ENCODE assay signal across 15 cellular contexts in genomic region chr14:104967144-104967413, GRCh38. TPM values are rescaled to one million over a fixed set of nuclear protein-coding genes. Genes with fewer than 3 reads are reported as not detected.
DNase-seq lines count a peak whose midpoint lies in the region; ATAC-seq and TF ChIP-seq lines count a peak whose summit lies in the region.
"Had no signal": no experiment of that assay in that cellular context is flagged by ENCODE, and none has a peak within 500 bp of the region (broad histone marks: within the 10 kb centered on the region; RNA-seq: fewer than 3 reads in every experiment).

No MANE protein-coding gene starts in this region.

- TF ChIP-seq CTCF in Calu3 (IDR thresholded peaks at IDR 0.05; ENCODE audit: unreplicated experiment) (no peak), mammary epithelial cell (conservative IDR thresholded peaks at IDR 0.05 in 1 of 2, IDR thresholded peaks at IDR 0.05 in 1 of 2; ENCODE audit: extremely low read depth in 1 of 2, insufficient read depth in 1 of 2, low read depth in 1 of 2, low read length in 2 of 2) (no peak)

- H3K79me2 ChIP-seq in mammary epithelial cell (ENCODE audit: insufficient read depth, low read length), result peaks cover 11% of the 10 kb centered on the region

- no peaks in the 10 kb centered on the region for H3K27me3 Mint-ChIP-seq in Calu3 (ENCODE audit: unreplicated experiment)

- CTCF ChIA-PET in Calu3 (lab: Charles Lee) (interaction anchor here (0.6 to 0.7 kb wide), 2 partner anchors 9 to 242 kb away, joined by 3 to 5 read pairs; no protein-coding TSS in a partner anchor), mammary epithelial cell (lab: Charles Lee; ENCODE audit: low non-redundant PET) (no interaction called here)

- ATAC-seq in left lobe of liver, result no peak

- peak overlapping the region; percentile 77 for H3K4me3 Mint-ChIP-seq in Calu3 (ENCODE audit: low read depth, unreplicated experiment)
- H3K4me3 Mint-ChIP-seq: natural killer cell treated with Interleukin-12 subunit alpha and Interleukin-12 subunit beta and Interleukin-15 and Interleukin-18, amount 100 ng/mL, for 72 hours; T-helper 1 cell treated with Interleukin-12 subunit alpha and Interleukin-12 subunit beta and Interleukin-4 antibody, amounts not matched to agents 30 μg/mL and 1 μg/mL, for 36 hours had no signal

- intact Hi-C loops in Calu3 (cut with micrococcal nuclease; ENCODE audit: unreplicated experiment), result no loop called here
- intact Hi-C loops in mammary epithelial cell (cut with micrococcal nuclease), result loop anchor here (5.0 kb wide), 1 partner anchor 215 kb away; the partner anchor contains the start of gene SIVA1

- H3K27me3 ChIP-seq in mammary epithelial cell (ENCODE audit: insufficient read depth, low read length) (no peaks in the 10 kb centered on the region), iPS-18a (ENCODE audit: control insufficient read depth, insufficient read depth, low read length) (peaks cover 13% of the 10 kb centered on the region), skeletal muscle satellite cell (ENCODE audit: control insufficient read depth, insufficient read depth, low read length) (no peaks in the 10 kb centered on the region)
- H3K27me3 ChIP-seq: brain microvascular endothelial cell had no signal

- H3K4me2 ChIP-seq in mammary epithelial cell (ENCODE audit: insufficient read depth, low read depth, low read length) (peak overlapping the region; percentile 77), skeletal muscle satellite cell (ENCODE audit: low read length) (peak overlapping the region; percentile 93)

- H3K9me3 ChIP-seq in mammary epithelial cell (replicated peaks; ENCODE audit: insufficient read depth, low read length) (no peaks in the 10 kb centered on the region), iPS-18a (ENCODE audit: control insufficient read depth, low read depth, low read length) (no peaks in the 10 kb centered on the region), skeletal muscle satellite cell (replicated peaks; ENCODE audit: low read length) (no peaks in the 10 kb centered on the region)

- peak overlapping the region; percentile 61 for H2AFZ ChIP-seq in mammary epithelial cell (ENCODE audit: low read depth, low read length)

- no peaks in the 10 kb centered on the region for H3K9me3 Mint-ChIP-seq in Calu3 (ENCODE audit: low read depth, unreplicated experiment)
- H3K9me3 Mint-ChIP-seq: natural killer cell treated with Interleukin-12 subunit alpha and Interleukin-12 subunit beta and Interleukin-15 and Interleukin-18, amount 100 ng/mL, for 72 hours; T-helper 1 cell treated with Interleukin-12 subunit alpha and Interleukin-12 subunit beta and Interleukin-4 antibody, amounts not matched to agents 30 μg/mL and 1 μg/mL, for 36 hours had no signal

- peaks cover 59% of the 10 kb centered on the region for H3K4me1 ChIP-seq in mammary epithelial cell (ENCODE audit: insufficient read depth, low read length)
- peaks cover 7% of the 10 kb centered on the region for H3K4me1 ChIP-seq in iPS-18a (ENCODE audit: control insufficient read depth, low read depth, low read length)
- peaks cover 52% of the 10 kb centered on the region for H3K4me1 ChIP-seq in skeletal muscle satellite cell (ENCODE audit: control insufficient read depth, insufficient read depth, low read length)

- H3K27ac Mint-ChIP-seq in Calu3 (ENCODE audit: unreplicated experiment), result no peak overlapping the region
- H3K27ac Mint-ChIP-seq: natural killer cell treated with Interleukin-12 subunit alpha and Interleukin-12 subunit beta and Interleukin-15 and Interleukin-18, amount 100 ng/mL, for 72 hours; T-helper 1 cell treated with Interleukin-12 subunit alpha and Interleukin-12 subunit beta and Interleukin-4 antibody, amounts not matched to agents 30 μg/mL and 1 μg/mL, for 36 hours had no signal

- H3K4me1 Mint-ChIP-seq in Calu3 (ENCODE audit: low read depth, unreplicated experiment), result peaks cover 19% of the 10 kb centered on the region

- no peaks in the 10 kb centered on the region for H4K20me1 ChIP-seq in mammary epithelial cell (ENCODE audit: insufficient read depth, low read length)

- BruUV-seq in Calu3 (replicated peaks; lab: Mats Ljungman, UMichigan) (no TSS peak), mammary epithelial cell (replicated peaks; lab: Mats Ljungman, UMichigan) (no TSS peak)

- 11% methylated on average over 4 of the region's 7 CpGs for WGBS in mammary epithelial cell (ENCODE audit: low coverage, missing lambda C conversion rate)

- H3K4me3 ChIP-seq in mammary epithelial cell (replicated peaks in 1 of 3; ENCODE audit: insufficient read depth in 1 of 3, low read depth in 2 of 3, low read length in 3 of 3) (peak overlapping the region in 1 of 3 experiments; percentile 14), iPS-18a (ENCODE audit: low read length) (peak overlapping the region; percentile 55), skeletal muscle satellite cell (ENCODE audit: low read length) (peak overlapping the region; percentile 84)
- H3K4me3 ChIP-seq: GM12878 had no signal

- peak overlapping the region; percentile 98 for H3K27ac ChIP-seq in mammary epithelial cell (ENCODE audit: insufficient read depth, low read depth, low read length)
- H3K27ac ChIP-seq in iPS-18a (ENCODE audit: low read length), result no peak overlapping the region
- H3K27ac ChIP-seq: brain microvascular endothelial cell had no signal

- H3K9ac ChIP-seq in mammary epithelial cell (ENCODE audit: insufficient read depth, low read length), result peak overlapping the region; percentile 81
- H3K9ac ChIP-seq in iPS-18a (ENCODE audit: low read length), result no peak overlapping the region
- no peak overlapping the region for H3K9ac ChIP-seq in skeletal muscle satellite cell (ENCODE audit: low read depth, low read length)

- in situ Hi-C loops in mammary epithelial cell (cut with MboI; ENCODE audit: low sequenced_read_pairs in 2 of 2), result no loop called here

- H3K36me3 Mint-ChIP-seq in Calu3 (ENCODE audit: insufficient read depth, unreplicated experiment), result peaks cover 59% of the 10 kb centered on the region
- H3K36me3 Mint-ChIP-seq: natural killer cell treated with Interleukin-12 subunit alpha and Interleukin-12 subunit beta and Interleukin-15 and Interleukin-18, amount 100 ng/mL, for 72 hours had no signal

- no peak for DNase-seq in Calu3
- DNase-seq in mammary epithelial cell, result no peak
- no peak for DNase-seq in NCI-H510A (lab: John Stamatoyannopoulos, UW)
- DNase-seq in left lobe of liver (ENCODE audit: low spot score), result no peak
- no peak for DNase-seq in stimulated activated CD4-positive, alpha-beta T cell treated with anti-CD3 and anti-CD28 coated beads, Interleukin-4, amount 100 ng/mL, for 1 hour
- DNase-seq in LoVo (ENCODE audit: low spot score), result no peak
- DNase-seq: activated CD4-positive, alpha-beta T cell treated with anti-CD3 and anti-CD28 coated beads for 48 hours; activated effector memory CD4-positive, alpha-beta T cell treated with anti-CD3 and anti-CD28 coated beads, Interleukin-2, amount 50 U/mL, for 16 hours; brain microvascular endothelial cell; OCI-M1 had no signal

- dilution Hi-C loops in mammary epithelial cell (cut with HindIII; ENCODE audit: low sequenced_read_pairs), result no loop called here

- H3K36me3 ChIP-seq in mammary epithelial cell (ENCODE audit: insufficient read depth, low read length) (no peaks in the 10 kb centered on the region), iPS-18a (ENCODE audit: control insufficient read depth, low read depth, low read length) (no peaks in the 10 kb centered on the region), skeletal muscle satellite cell (ENCODE audit: insufficient read depth, low read length) (no peaks in the 10 kb centered on the region)
- H3K36me3 ChIP-seq: brain microvascular endothelial cell had no signal

RNA-seq across cellular contexts. Expression of gene AHNAK2, which starts 11.1 kb away (rescaled TPM):
- total RNA-seq in Calu3 (2022) (42.0 and 56.5 TPM in 2 replicates), mammary epithelial cell (100 to 1,000 TPM; 110 to 302 TPM), left lobe of liver (5.5 TPM)
- 43.1 TPM for polyA plus RNA-seq in mammary epithelial cell
- polyA minus RNA-seq in mammary epithelial cell, result 327 TPM
- 109 and 127 TPM in 2 replicates for total RNA-seq in skeletal muscle satellite cell (2012; rRNA removed)
- total RNA-seq: natural killer cell treated with Interleukin-12 subunit alpha and Interleukin-12 subunit beta and Interleukin-15 and Interleukin-18, amount 100 ng/mL, for 72 hours had no signal

RNA-seq across cellular contexts. Expression of gene CLBA1, which starts 18.5 kb away (rescaled TPM):
- 12.8 and 13.8 TPM in 2 replicates for total RNA-seq in Calu3 (2022)
- total RNA-seq in mammary epithelial cell, result 10 to 100 TPM; 11.0 to 14.7 TPM
- polyA plus RNA-seq in mammary epithelial cell, result 7.4 TPM
- polyA minus RNA-seq in mammary epithelial cell, result 3.0 TPM
- total RNA-seq in skeletal muscle satellite cell (2012; rRNA removed), result 9.2 and 10.4 TPM in 2 replicates
- 2.2 TPM for total RNA-seq in left lobe of liver

RNA-seq across cellular contexts. Expression of gene PLD4, which starts 42.4 kb away (rescaled TPM):
- total RNA-seq in Calu3 (2022) (0.09 and 0.12 TPM in 2 replicates), mammary epithelial cell (under 1 TPM in 1 of 2 donors, not detected in 1; 0.09 TPM), left lobe of liver (not detected)
- polyA plus RNA-seq in mammary epithelial cell, result 0.01 TPM
- not detected for polyA minus RNA-seq in mammary epithelial cell
- total RNA-seq in skeletal muscle satellite cell (2012; rRNA removed), result under 0.01 TPM in 1 of 2 replicates, not detected in the other
- total RNA-seq: natural killer cell treated with Interleukin-12 subunit alpha and Interleukin-12 subunit beta and Interleukin-15 and Interleukin-18, amount 100 ng/mL, for 72 hours had no signal

RNA-seq across cellular contexts. Expression of gene CDCA4, which starts 53.8 kb away (rescaled TPM):
- 28.9 and 32.4 TPM in 2 replicates for total RNA-seq in Calu3 (2022)
- 10 to 100 TPM; 38.2 to 61.7 TPM for total RNA-seq in mammary epithelial cell
- 53.4 TPM for polyA plus RNA-seq in mammary epithelial cell
- 38.9 TPM for polyA minus RNA-seq in mammary epithelial cell
- 31.5 and 33.2 TPM in 2 replicates for total RNA-seq in skeletal muscle satellite cell (2012; rRNA removed)
- 1.4 TPM for total RNA-seq in left lobe of liver
